ENCODE assay signal across 20 cellular contexts in the genomic region with DNA sequence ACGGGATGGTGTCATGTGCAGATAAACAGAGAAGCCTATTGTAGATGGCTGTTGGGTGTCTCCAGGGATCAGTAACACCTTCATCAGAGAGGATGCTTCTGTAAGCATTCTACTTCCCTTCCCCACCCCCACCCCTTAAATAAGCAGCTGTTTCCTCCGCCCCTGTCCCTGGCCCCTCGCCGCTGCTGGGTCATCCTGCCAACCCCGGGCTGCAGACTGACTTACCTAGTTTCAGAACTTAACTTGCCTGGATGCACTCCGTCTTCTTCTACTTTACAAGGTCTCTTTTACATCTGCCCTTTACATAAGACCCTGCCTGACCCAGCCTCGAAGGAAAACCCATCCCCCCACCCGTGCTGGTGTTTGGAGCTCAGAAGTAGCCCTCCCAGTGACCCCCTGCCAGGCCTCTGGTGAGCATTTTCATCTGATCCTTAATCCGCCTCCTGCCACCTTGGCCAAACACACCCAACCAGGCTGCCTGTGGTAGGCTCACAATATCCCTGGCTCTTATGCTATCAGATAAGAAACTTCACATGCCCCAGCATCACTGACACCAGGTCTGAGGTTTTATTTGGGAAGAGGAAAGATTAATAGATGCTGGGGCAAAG.
DNase-seq lines count a peak whose midpoint lies in the region; ATAC-seq, FAIRE-seq and TF ChIP-seq lines count a peak whose summit lies in the region.
"Had no signal": no experiment of that assay in that cellular context is flagged by ENCODE, and none has a peak within 500 bp of the region (broad histone marks: within the 10 kb centered on the region; RNA-seq: fewer than 3 reads in every experiment).

No MANE protein-coding gene starts in this region.

- H3K9me2 ChIP-seq in GM23338 (ENCODE audit: insufficient read depth): no peaks in the 10 kb centered on the region; the same call in 1 of the 2 replicates
- no peaks in the 10 kb centered on the region for H3K9me2 ChIP-seq in Loucy (replicated peaks; ENCODE audit: low read depth, low read length)

- H3K27me3 ChIP-seq in GM23338 (ENCODE audit: insufficient read depth) (no peaks in the 10 kb centered on the region), Loucy (ENCODE audit: insufficient read depth, low read length, poor library complexity, severe bottlenecking) (no peaks in the 10 kb centered on the region)
- H3K27me3 ChIP-seq: upper lobe of left lung had no signal

- H3K4me1 Mint-ChIP-seq in GM23338 (peaks cover 21% of the 10 kb centered on the region), progenitor cell of endocrine pancreas (ENCODE audit: low read depth) (peaks cover 34% of the 10 kb centered on the region)
- H3K4me1 Mint-ChIP-seq: activated naive CD8-positive, alpha-beta T cell treated with anti-CD3 and anti-CD28 coated beads for 36 hours had no signal

- H3K4me2 ChIP-seq in GM23338: peak overlapping the region; percentile 60; the same call in 1 of the 2 replicates
- H3K4me2 ChIP-seq in Loucy (ENCODE audit: low read depth, low read length, poor library complexity, severe bottlenecking): peak overlapping the region; percentile 75

- H3K36me3 ChIP-seq in GM23338 (ENCODE audit: insufficient read depth) (no peaks in the 10 kb centered on the region), Loucy (ENCODE audit: insufficient read depth, low read length) (no peaks in the 10 kb centered on the region), kidney (ENCODE audit: control insufficient read depth in 1 of 2, insufficient read depth in 2 of 2, low read length in 2 of 2) (no peaks in the 10 kb centered on the region)
- H3K36me3 ChIP-seq: stomach, upper lobe of left lung had no signal

- H3K9me3 Mint-ChIP-seq in GM23338: no peaks in the 10 kb centered on the region
- no peaks in the 10 kb centered on the region for H3K9me3 Mint-ChIP-seq in progenitor cell of endocrine pancreas (ENCODE audit: low read depth)
- H3K9me3 Mint-ChIP-seq in activated naive CD4-positive, alpha-beta T cell treated with anti-CD3 and anti-CD28 coated beads, Interleukin-2, amount 50 U/mL, for 72 hours: no peaks in the 10 kb centered on the region
- H3K9me3 Mint-ChIP-seq: activated naive CD8-positive, alpha-beta T cell treated with anti-CD3 and anti-CD28 coated beads for 36 hours had no signal

- H3K4me1 ChIP-seq in GM23338 (ENCODE audit: insufficient read depth) (peaks cover 24% of the 10 kb centered on the region), Loucy (ENCODE audit: insufficient read depth, low read length, poor library complexity, severe bottlenecking) (peaks cover 66% of the 10 kb centered on the region), kidney (ENCODE audit: control insufficient read depth in 1 of 2, insufficient read depth in 1 of 2, low read depth in 1 of 2, low read length in 2 of 2) (peaks cover 24 to 25% of the 10 kb centered on the region in 2 donors)

- no peak overlapping the region for H3K27ac ChIP-seq in GM23338 (ENCODE audit: low read depth)
- peak overlapping the region in 1 of 2 donors; percentile 59 for H3K27ac ChIP-seq in kidney (ENCODE audit: low read depth in 2 of 2, low read length in 2 of 2)
- H3K27ac ChIP-seq: stomach, upper lobe of left lung had no signal

- intact Hi-C loops in kidney (cut with DNase I): no loop called here

- H3K9me3 ChIP-seq in Loucy (ENCODE audit: insufficient read depth, low read depth, low read length) (no peaks in the 10 kb centered on the region), kidney (ENCODE audit: control insufficient read depth in 1 of 2, low read length in 2 of 2) (no peaks in the 10 kb centered on the region)
- H3K9me3 ChIP-seq: stomach, upper lobe of left lung had no signal

- H3K9ac ChIP-seq in Loucy (ENCODE audit: low read depth, low read length, poor library complexity, severe bottlenecking): peak overlapping the region; percentile 78
- no peak overlapping the region for H3K9ac ChIP-seq in kidney (ENCODE audit: low read length in 2 of 2)

- H3K36me3 Mint-ChIP-seq in GM23338 (ENCODE audit: low read depth): no peaks in the 10 kb centered on the region
- no peaks in the 10 kb centered on the region for H3K36me3 Mint-ChIP-seq in progenitor cell of endocrine pancreas (ENCODE audit: insufficient read depth)
- H3K36me3 Mint-ChIP-seq in activated naive CD4-positive, alpha-beta T cell treated with anti-CD3 and anti-CD28 coated beads, Interleukin-2, amount 50 U/mL, for 72 hours: no peaks in the 10 kb centered on the region
- H3K36me3 Mint-ChIP-seq: activated naive CD8-positive, alpha-beta T cell treated with anti-CD3 and anti-CD28 coated beads for 36 hours had no signal

- in situ Hi-C loops in GM13977 (cut with MboI; ENCODE audit: low pct_unique_long_range_greater_than_20kb, low sequenced_read_pairs, unreplicated experiment): no loop called here

- no peak for FAIRE-seq in kidney (lab: Jason Lieb, UNC)
- FAIRE-seq: K562, small intestine had no signal

- H3K27me3 Mint-ChIP-seq in GM23338 (ENCODE audit: insufficient read depth, low read depth, poor library complexity) (peaks cover 13% of the 10 kb centered on the region), progenitor cell of endocrine pancreas (peaks cover 27% of the 10 kb centered on the region)
- H3K27me3 Mint-ChIP-seq: activated naive CD8-positive, alpha-beta T cell treated with anti-CD3 and anti-CD28 coated beads for 36 hours had no signal

- no peak overlapping the region for H3K4me3 ChIP-seq in GM23338
- peak overlapping the region; percentile 61 for H3K4me3 ChIP-seq in Loucy (ENCODE audit: low read length, poor library complexity, severe bottlenecking)
- no peak overlapping the region for H3K4me3 ChIP-seq in kidney (ENCODE audit: low read length in 2 of 2)
- H3K4me3 ChIP-seq: K562, stomach, upper lobe of left lung had no signal

- H4K20me1 ChIP-seq in GM23338 (replicated peaks; ENCODE audit: insufficient read depth) (no peaks in the 10 kb centered on the region), Loucy (ENCODE audit: insufficient read depth, low read length, poor library complexity, severe bottlenecking) (no peaks in the 10 kb centered on the region)

- DNase-seq in GM23338 (ENCODE audit: low spot score) (no peak), germinal center (ENCODE audit: low spot score) (peak; percentile 47), progenitor cell of endocrine pancreas (ENCODE audit: low spot score, unreplicated experiment) (no peak), kidney (no peak), GM13977 (ENCODE audit: low spot score) (no peak)
- DNase-seq in activated naive CD4-positive, alpha-beta T cell treated with anti-CD3 and anti-CD28 coated beads, Interleukin-2, amount 50 U/mL, for 72 hours (ENCODE audit: low spot score in 2 of 2): no peak
- DNase-seq: activated CD4-positive, alpha-beta T cell treated with anti-CD3 and anti-CD28 coated beads for 4 hours; activated naive CD8-positive, alpha-beta T cell treated with anti-CD3 and anti-CD28 coated beads for 36 hours; effector memory CD4-positive, alpha-beta T cell; glutamatergic neuron; left ventricle myocardium superior; NCI-H2029 treated with DMSO at 0.1 percent for 48 hours; NCI-H446 treated with DMSO at 0.1 percent for 48 hours; NK-92 treated with Interleukin-12 subunit alpha and Interleukin-12 subunit beta, amount 100 ng/mL, for 24 hours; small intestine; stimulated activated CD4-positive, alpha-beta T cell treated with anti-CD3 and anti-CD28 coated beads, Interleukin-4, amount 100 ng/mL, for 24 hours; stomach had no signal

- TF ChIP-seq CTCF in GM23338 (conservative IDR thresholded peaks at IDR 0.05; ENCODE audit: low read depth in 2 of 2) (no peak), Loucy (conservative IDR thresholded peaks at IDR 0.05; ENCODE audit: low read length) (no peak), progenitor cell of endocrine pancreas (IDR thresholded peaks at IDR 0.05; ENCODE audit: unreplicated experiment) (no peak), kidney (IDR thresholded peaks at IDR 0.05; ENCODE audit: borderline replicate concordance, extremely low read depth, insufficient read depth) (no peak), GM13977 (IDR thresholded peaks at IDR 0.05; ENCODE audit: extremely low read depth, insufficient read depth, missing control alignments) (no peak)

- H2AFZ ChIP-seq in GM23338: no peak overlapping the region; the same call in 1 of the 2 replicates
- H2AFZ ChIP-seq in Loucy (ENCODE audit: low read length): no peak overlapping the region; the same call in 1 of the 2 replicates

- H3K27ac Mint-ChIP-seq in GM23338: no peak overlapping the region
- no peak overlapping the region for H3K27ac Mint-ChIP-seq in progenitor cell of endocrine pancreas
- H3K27ac Mint-ChIP-seq in activated naive CD4-positive, alpha-beta T cell treated with anti-CD3 and anti-CD28 coated beads, Interleukin-2, amount 50 U/mL, for 72 hours: no peak overlapping the region
- H3K27ac Mint-ChIP-seq: activated naive CD8-positive, alpha-beta T cell treated with anti-CD3 and anti-CD28 coated beads for 36 hours had no signal

- ATAC-seq in GM23338: peak; percentile 28
- no peak for ATAC-seq in activated naive CD4-positive, alpha-beta T cell treated with anti-CD3 and anti-CD28 coated beads, Interleukin-2, amount 50 U/mL, for 72 hours
- ATAC-seq: K562, left ventricle myocardium superior had no signal

- H3F3A ChIP-seq in GM23338 (replicated peaks; ENCODE audit: low read depth): no peaks in the 10 kb centered on the region
- no peaks in the 10 kb centered on the region for H3F3A ChIP-seq in Loucy (ENCODE audit: low read depth)

- H3K79me2 ChIP-seq in GM23338 (replicated peaks; ENCODE audit: insufficient read depth) (no peaks in the 10 kb centered on the region), Loucy (ENCODE audit: insufficient read depth, low read length) (no peaks in the 10 kb centered on the region)

- H3K4me3 Mint-ChIP-seq in GM23338: no peak overlapping the region; the same call in 2 of the 3 replicates
- H3K4me3 Mint-ChIP-seq in progenitor cell of endocrine pancreas (ENCODE audit: low read depth): peak overlapping the region; percentile 12
- H3K4me3 Mint-ChIP-seq: activated naive CD8-positive, alpha-beta T cell treated with anti-CD3 and anti-CD28 coated beads for 36 hours had no signal
